ENCODE assay signal across 13 cellular contexts in genomic region chr6:47519279-47519678, GRCh38.
"Had no signal": no experiment of that assay in that cellular context is flagged by ENCODE, and none has a peak within 500 bp of the region (broad histone marks: within the 10 kb centered on the region; RNA-seq: fewer than 3 reads in every experiment).

No MANE protein-coding gene starts in this region.

- FAIRE-seq: pancreas had no signal

- DNase-seq: activated CD4-positive, alpha-beta T cell treated with anti-CD3 and anti-CD28 coated beads, Interleukin-2, amount 10 ng/mL, durations not matched to agents 7 days and 5 days; activated CD8-positive, alpha-beta memory T cell treated with anti-CD3 and anti-CD28 coated beads for 24 hours; activated naive CD4-positive, alpha-beta T cell treated with anti-CD3 and anti-CD28 coated beads for 36 hours; effector memory CD4-positive, alpha-beta T cell; gastrocnemius medialis; islet precursor cell; naive B cell; pancreas; tibial artery had no signal

- H3K4me1 ChIP-seq: gastrocnemius medialis had no signal

- H3K27ac ChIP-seq: cardiac muscle cell, coronary artery, epithelial cell of prostate, gastrocnemius medialis, pancreas, skin epidermis, tibial artery had no signal

- H3K9me3 ChIP-seq: gastrocnemius medialis, pancreas, tibial artery had no signal

- H3K4me3 ChIP-seq: cardiac muscle cell, coronary artery, gastrocnemius medialis, pancreas, skin epidermis, tibial artery had no signal

- H3K36me3 ChIP-seq: cardiac muscle cell, gastrocnemius medialis, pancreas, tibial artery had no signal

- H3K27me3 ChIP-seq: cardiac muscle cell, gastrocnemius medialis, pancreas, tibial artery had no signal
